Comparison of ENCODE assay signal across 9 cellular contexts in genomic region chr4:150722908-150723362, GRCh38.
DNase-seq lines count a peak whose midpoint lies in the region; ATAC-seq and TF ChIP-seq lines count a peak whose summit lies in the region.
"Had no signal": no experiment of that assay in that cellular context is flagged by ENCODE, and none has a peak within 500 bp of the region (broad histone marks: within the 10 kb centered on the region; RNA-seq: fewer than 3 reads in every experiment).

No MANE protein-coding gene starts in this region.

- H3K4me1 ChIP-seq in BE2C (peaks cover 12% of the 10 kb centered on the region), RWPE2 (ENCODE audit: insufficient read depth, poor library complexity, severe bottlenecking) (peaks cover 6% of the 10 kb centered on the region), muscle layer of duodenum (ENCODE audit: control insufficient read depth in 1 of 2, insufficient read depth in 2 of 2, low read length in 2 of 2) (peaks cover 7 to 10% of the 10 kb centered on the region in 2 donors), spleen (peaks cover 0 to 5% (median 0%) of the 10 kb centered on the region in 6 donors)

- no peak overlapping the region for H3K27ac Mint-ChIP-seq in activated T-helper 2 cell treated with anti-CD3 and anti-CD28 coated beads, Interferon-gamma antibody, Interleukin-2, Interleukin-4, amounts not matched to agents 10 μg/mL and 5 μg/mL and 100 μg/mL, durations not matched to agents 14 hours and 24 hours and 36 hours
- H3K27ac Mint-ChIP-seq: B cell had no signal

- 34 to 47% (median 36%) methylated on average over 4 to 6 of the region's 6 CpGs for WGBS in spleen, 5 donors

- intact Hi-C loops in activated T-helper 2 cell treated with anti-CD3 and anti-CD28 coated beads, Interferon-gamma antibody, Interleukin-2, Interleukin-4, amounts not matched to agents 10 μg/mL and 5 μg/mL and 100 μg/mL, durations not matched to agents 14 hours and 24 hours and 36 hours (cut with micrococcal nuclease) = no loop called here
- intact Hi-C loops in spleen (cut with DNase I; ENCODE audit: low total_unique reads) = no loop called here

- TF ChIP-seq CTCF in BE2C (IDR thresholded peaks at IDR 0.05; ENCODE audit: low read depth, low read length) = peak; percentile 77
- peak; percentile 12 for TF ChIP-seq CTCF in RWPE2 (IDR thresholded peaks at IDR 0.05; ENCODE audit: poor library complexity, severe bottlenecking)
- peak; percentile 12 for TF ChIP-seq CTCF in fibroblast of mammary gland (conservative IDR thresholded peaks at IDR 0.05; ENCODE audit: control insufficient read depth, insufficient read depth, low read depth, low read length)
- no peak for TF ChIP-seq CTCF in spleen (IDR thresholded peaks at IDR 0.05 in 8 of 11, conservative IDR thresholded peaks at IDR 0.05 in 3 of 11)

- H3K27me3 ChIP-seq in BE2C (no peaks in the 10 kb centered on the region), RWPE2 (ENCODE audit: insufficient read depth, poor library complexity, severe bottlenecking) (no peaks in the 10 kb centered on the region), muscle layer of duodenum (ENCODE audit: low read depth, low read length) (no peaks in the 10 kb centered on the region), spleen (replicated peaks in 1 of 7) (no peaks in the 10 kb centered on the region)

- H3K36me3 ChIP-seq in BE2C (no peaks in the 10 kb centered on the region), RWPE2 (ENCODE audit: low read depth) (peaks cover 7% of the 10 kb centered on the region), muscle layer of duodenum (ENCODE audit: control insufficient read depth in 1 of 2, insufficient read depth in 2 of 2, low read length in 2 of 2) (peaks cover 0 to 14% of the 10 kb centered on the region in 2 donors), spleen (peaks cover 0 to 41% (median 7%) of the 10 kb centered on the region in 6 donors)

- no peak overlapping the region for H3K4me3 Mint-ChIP-seq in activated T-helper 2 cell treated with anti-CD3 and anti-CD28 coated beads, Interferon-gamma antibody, Interleukin-2, Interleukin-4, amounts not matched to agents 10 μg/mL and 5 μg/mL and 100 μg/mL, durations not matched to agents 14 hours and 24 hours and 36 hours (ENCODE audit: low read depth)
- H3K4me3 Mint-ChIP-seq: B cell had no signal

- DNase-seq in BE2C = peak; percentile 85
- no peak for DNase-seq in RWPE2 (ENCODE audit: low spot score)
- peak; percentile 55 for DNase-seq in fibroblast of mammary gland (ENCODE audit: low read depth)
- DNase-seq in activated T-helper 2 cell treated with anti-CD3 and anti-CD28 coated beads, Interferon-gamma antibody, Interleukin-2, Interleukin-4, amounts not matched to agents 10 μg/mL and 5 μg/mL and 100 μg/mL, durations not matched to agents 14 hours and 24 hours and 36 hours (ENCODE audit: low spot score) = no peak
- no peak for DNase-seq in spleen

- H3K27me3 Mint-ChIP-seq in activated T-helper 2 cell treated with anti-CD3 and anti-CD28 coated beads, Interferon-gamma antibody, Interleukin-2, Interleukin-4, amounts not matched to agents 10 μg/mL and 5 μg/mL and 100 μg/mL, durations not matched to agents 14 hours and 24 hours and 36 hours (ENCODE audit: low read depth) = no peaks in the 10 kb centered on the region
- H3K27me3 Mint-ChIP-seq: B cell had no signal

- peaks cover 57% of the 10 kb centered on the region for H3K36me3 Mint-ChIP-seq in activated T-helper 2 cell treated with anti-CD3 and anti-CD28 coated beads, Interferon-gamma antibody, Interleukin-2, Interleukin-4, amounts not matched to agents 10 μg/mL and 5 μg/mL and 100 μg/mL, durations not matched to agents 14 hours and 24 hours and 36 hours (ENCODE audit: low read depth)

- H3K4me3 ChIP-seq in BE2C (ENCODE audit: low read depth, low read length) (no peak overlapping the region), RWPE2 (ENCODE audit: severe bottlenecking) (no peak overlapping the region), fibroblast of mammary gland (ENCODE audit: control insufficient read depth, low read depth, low read length) (no peak overlapping the region), muscle layer of duodenum (ENCODE audit: low read depth in 1 of 2, low read length in 2 of 2) (no peak overlapping the region), spleen (no peak overlapping the region)

- H3K4me1 Mint-ChIP-seq in activated T-helper 2 cell treated with anti-CD3 and anti-CD28 coated beads, Interferon-gamma antibody, Interleukin-2, Interleukin-4, amounts not matched to agents 10 μg/mL and 5 μg/mL and 100 μg/mL, durations not matched to agents 14 hours and 24 hours and 36 hours (ENCODE audit: low read depth) = peaks cover 4% of the 10 kb centered on the region
- H3K4me1 Mint-ChIP-seq: B cell had no signal

- H3K9me3 ChIP-seq in BE2C (no peaks in the 10 kb centered on the region), RWPE2 (ENCODE audit: severe bottlenecking) (no peaks in the 10 kb centered on the region), muscle layer of duodenum (ENCODE audit: control insufficient read depth in 1 of 2, low read length in 2 of 2) (peaks cover 0 to 11% of the 10 kb centered on the region in 2 donors), spleen (peaks cover 0 to 18% (median 15%) of the 10 kb centered on the region in 8 donors)

- H3K9me3 Mint-ChIP-seq in activated T-helper 2 cell treated with anti-CD3 and anti-CD28 coated beads, Interferon-gamma antibody, Interleukin-2, Interleukin-4, amounts not matched to agents 10 μg/mL and 5 μg/mL and 100 μg/mL, durations not matched to agents 14 hours and 24 hours and 36 hours = peaks cover 26% of the 10 kb centered on the region

- TF ChIP-seq POLR2A in spleen (IDR thresholded peaks at IDR 0.05) = no peak

- ATAC-seq in RWPE2 (ENCODE audit: low read depth) (peak; percentile 71), HG03045 (IDR thresholded peaks at IDR 0.05; ENCODE audit: unreplicated experiment) (no peak), HG03175 (IDR thresholded peaks at IDR 0.05; ENCODE audit: unreplicated experiment) (no peak)

- no peak overlapping the region for H3K27ac ChIP-seq in RWPE2 (ENCODE audit: poor library complexity, severe bottlenecking)
- H3K27ac ChIP-seq in muscle layer of duodenum (ENCODE audit: low read length) = peak overlapping the region; percentile 74
- peak overlapping the region in 2 of 8 donors; percentile 9 to 21 for H3K27ac ChIP-seq in spleen

Comparison
In these comparisons a context has a peak if more than half of its experiments do, and no peak if none do; other contexts are left out.
1. DNase-seq: peak in BE2C (single experiment) and fibroblast of mammary gland (single experiment); none in RWPE2 (single experiment), activated T-helper 2 cell treated with anti-CD3 and anti-CD28 coated beads, Interferon-gamma antibody, Interleukin-2, Interleukin-4, amounts not matched to agents 10 μg/mL and 5 μg/mL and 100 μg/mL, durations not matched to agents 14 hours and 24 hours and 36 hours (single experiment) and spleen (single experiment).
2. CTCF ChIP-seq: peak in BE2C (single experiment), RWPE2 (single experiment) and fibroblast of mammary gland (single experiment); none in spleen (0 of 11).